43 cellular contexts compared by ENCODE assay signal in genomic region chrX:152798945-152799344, GRCh38. TPM values are rescaled to one million over a fixed set of nuclear protein-coding genes. Genes with fewer than 3 reads are reported as not detected.
"Had no signal": no experiment of that assay in that cellular context is flagged by ENCODE, and none has a peak within 500 bp of the region (broad histone marks: within the 10 kb centered on the region; RNA-seq: fewer than 3 reads in every experiment).

No MANE protein-coding gene starts in this region.

- H3K27me3 Mint-ChIP-seq: activated T-helper 17 cell treated with anti-CD3 and anti-CD28 coated beads, Interleukin-2, amount 50 U/mL, for 72 hours had no signal

- FAIRE-seq: bronchial epithelial cell had no signal

- H3K9me3 Mint-ChIP-seq: activated naive CD4-positive, alpha-beta T cell treated with anti-CD3 and anti-CD28 coated beads for 36 hours; activated naive CD4-positive, alpha-beta T cell treated with anti-CD3 and anti-CD28 coated beads, Interleukin-2, amount 10 ng/mL, durations not matched to agents 7 days and 5 days; activated naive CD4-positive, alpha-beta T cell treated with anti-CD3 and anti-CD28 coated beads, Interleukin-2, amount 50 U/mL, for 24 hours; activated naive CD4-positive, alpha-beta T cell treated with anti-CD3 and anti-CD28 coated beads, Interleukin-2, amount 50 U/mL, for 72 hours; activated naive CD8-positive, alpha-beta T cell treated with anti-CD3 and anti-CD28 coated beads for 36 hours; activated naive CD8-positive, alpha-beta T cell treated with anti-CD3 and anti-CD28 coated beads, Interleukin-2, amount 10 ng/mL, durations not matched to agents 7 days and 5 days; activated naive CD8-positive, alpha-beta T cell treated with anti-CD3 and anti-CD28 coated beads, Interleukin-2, amount 50 U/mL, for 24 hours; activated T-cell treated with anti-CD3 and anti-CD28 coated beads, Interleukin-2, amount 50 U/mL, for 24 hours; activated T-cell treated with anti-CD3 and anti-CD28 coated beads, Interleukin-2, amount 50 U/mL, for 4 hours; activated T-cell treated with anti-CD3 and anti-CD28 coated beads, Interleukin-2, amount 50 U/mL, for 72 hours; activated T-helper 1 cell treated with anti-CD3 and anti-CD28 coated beads, Interleukin-12 subunit alpha, Interleukin-12 subunit beta, Interleukin-2, Interleukin-4 antibody, amounts not matched to agents 30 ng/mL and 10 ng/mL and 1 ng/mL, durations not matched to agents 14 hours and 24 hours and 36 hours; activated T-helper 17 cell treated with anti-CD3 and anti-CD28 coated beads, Interleukin-2, amount 50 U/mL, for 72 hours; activated T-helper 2 cell treated with anti-CD3 and anti-CD28 coated beads, Interferon-gamma antibody, Interleukin-2, Interleukin-4, amounts not matched to agents 10 μg/mL and 5 μg/mL and 100 μg/mL, durations not matched to agents 14 hours and 24 hours and 36 hours; brain; central memory CD8-positive, alpha-beta T cell had no signal

- H3K4me1 Mint-ChIP-seq: activated naive CD4-positive, alpha-beta T cell treated with anti-CD3 and anti-CD28 coated beads, Interleukin-2, amount 10 ng/mL, durations not matched to agents 7 days and 5 days; activated naive CD4-positive, alpha-beta T cell treated with anti-CD3 and anti-CD28 coated beads, Interleukin-2, amount 50 U/mL, for 24 hours; activated naive CD8-positive, alpha-beta T cell treated with anti-CD3 and anti-CD28 coated beads for 36 hours; activated naive CD8-positive, alpha-beta T cell treated with anti-CD3 and anti-CD28 coated beads, Interleukin-2, amount 10 ng/mL, durations not matched to agents 7 days and 5 days; activated naive CD8-positive, alpha-beta T cell treated with anti-CD3 and anti-CD28 coated beads, Interleukin-2, amount 50 U/mL, for 24 hours; activated T-helper 17 cell treated with anti-CD3 and anti-CD28 coated beads, Interleukin-2, amount 50 U/mL, for 72 hours; brain; central memory CD8-positive, alpha-beta T cell had no signal

- H3K27me3 ChIP-seq: ascending aorta, body of pancreas, brain microvascular endothelial cell, cardiac muscle cell had no signal

- H3K4me3 ChIP-seq: adrenal gland, ascending aorta, body of pancreas, breast epithelium, cardiac muscle cell had no signal

- H3K27ac ChIP-seq: adrenal gland, ascending aorta, body of pancreas, brain microvascular endothelial cell, breast epithelium, cardiac muscle cell had no signal

- H3K36me3 Mint-ChIP-seq: activated naive CD4-positive, alpha-beta T cell treated with anti-CD3 and anti-CD28 coated beads, Interleukin-2, amount 10 ng/mL, durations not matched to agents 7 days and 5 days; activated naive CD4-positive, alpha-beta T cell treated with anti-CD3 and anti-CD28 coated beads, Interleukin-2, amount 50 U/mL, for 24 hours; activated naive CD4-positive, alpha-beta T cell treated with anti-CD3 and anti-CD28 coated beads, Interleukin-2, amount 50 U/mL, for 72 hours; activated naive CD8-positive, alpha-beta T cell; activated naive CD8-positive, alpha-beta T cell treated with anti-CD3 and anti-CD28 coated beads for 36 hours; activated naive CD8-positive, alpha-beta T cell treated with anti-CD3 and anti-CD28 coated beads, Interleukin-2, amount 10 ng/mL, durations not matched to agents 7 days and 5 days; brain had no signal

- H3K27ac Mint-ChIP-seq: activated naive CD4-positive, alpha-beta T cell treated with anti-CD3 and anti-CD28 coated beads for 36 hours; activated naive CD4-positive, alpha-beta T cell treated with anti-CD3 and anti-CD28 coated beads, Interleukin-2, amount 10 ng/mL, durations not matched to agents 7 days and 5 days; activated naive CD4-positive, alpha-beta T cell treated with anti-CD3 and anti-CD28 coated beads, Interleukin-2, amount 50 U/mL, for 24 hours; activated naive CD4-positive, alpha-beta T cell treated with anti-CD3 and anti-CD28 coated beads, Interleukin-2, amount 50 U/mL, for 72 hours; activated naive CD8-positive, alpha-beta T cell; activated naive CD8-positive, alpha-beta T cell treated with anti-CD3 and anti-CD28 coated beads for 36 hours; activated naive CD8-positive, alpha-beta T cell treated with anti-CD3 and anti-CD28 coated beads, Interleukin-2, amount 10 ng/mL, durations not matched to agents 7 days and 5 days; activated naive CD8-positive, alpha-beta T cell treated with anti-CD3 and anti-CD28 coated beads, Interleukin-2, amount 50 U/mL, for 24 hours; activated T-cell treated with anti-CD3 and anti-CD28 coated beads, Interleukin-2, amount 50 U/mL, for 24 hours; activated T-cell treated with anti-CD3 and anti-CD28 coated beads, Interleukin-2, amount 50 U/mL, for 72 hours; activated T-helper 1 cell treated with anti-CD3 and anti-CD28 coated beads, Interleukin-12 subunit alpha, Interleukin-12 subunit beta, Interleukin-2, Interleukin-4 antibody, amounts not matched to agents 30 ng/mL and 10 ng/mL and 1 ng/mL, durations not matched to agents 14 hours and 24 hours and 36 hours; activated T-helper 17 cell treated with anti-CD3 and anti-CD28 coated beads, Interleukin-2, amount 50 U/mL, for 72 hours; activated T-helper 2 cell treated with anti-CD3 and anti-CD28 coated beads, Interferon-gamma antibody, Interleukin-2, Interleukin-4, amounts not matched to agents 10 μg/mL and 5 μg/mL and 100 μg/mL, durations not matched to agents 14 hours and 24 hours and 36 hours; brain had no signal

- H3K4me1 ChIP-seq: adrenal gland, ascending aorta, body of pancreas, breast epithelium had no signal

- H3K4me3 Mint-ChIP-seq: activated naive CD4-positive, alpha-beta T cell treated with anti-CD3 and anti-CD28 coated beads for 36 hours; activated naive CD4-positive, alpha-beta T cell treated with anti-CD3 and anti-CD28 coated beads, Interleukin-2, amount 10 ng/mL, durations not matched to agents 7 days and 5 days; activated naive CD4-positive, alpha-beta T cell treated with anti-CD3 and anti-CD28 coated beads, Interleukin-2, amount 50 U/mL, for 24 hours; activated naive CD8-positive, alpha-beta T cell; activated naive CD8-positive, alpha-beta T cell treated with anti-CD3 and anti-CD28 coated beads for 36 hours; activated naive CD8-positive, alpha-beta T cell treated with anti-CD3 and anti-CD28 coated beads, Interleukin-2, amount 10 ng/mL, durations not matched to agents 7 days and 5 days; activated naive CD8-positive, alpha-beta T cell treated with anti-CD3 and anti-CD28 coated beads, Interleukin-2, amount 50 U/mL, for 24 hours; activated T-cell treated with anti-CD3 and anti-CD28 coated beads, Interleukin-2, amount 50 U/mL, for 24 hours; activated T-cell treated with anti-CD3 and anti-CD28 coated beads, Interleukin-2, amount 50 U/mL, for 4 hours; activated T-cell treated with anti-CD3 and anti-CD28 coated beads, Interleukin-2, amount 50 U/mL, for 72 hours; activated T-helper 1 cell treated with anti-CD3 and anti-CD28 coated beads, Interleukin-12 subunit alpha, Interleukin-12 subunit beta, Interleukin-2, Interleukin-4 antibody, amounts not matched to agents 30 ng/mL and 10 ng/mL and 1 ng/mL, durations not matched to agents 14 hours and 24 hours and 36 hours; activated T-helper 17 cell treated with anti-CD3 and anti-CD28 coated beads, Interleukin-2, amount 50 U/mL, for 72 hours; brain; central memory CD8-positive, alpha-beta T cell had no signal

- H3K9me3 ChIP-seq: adrenal gland, ascending aorta, body of pancreas, breast epithelium had no signal

- H3K36me3 ChIP-seq: adrenal gland, ascending aorta, brain microvascular endothelial cell, breast epithelium, cardiac muscle cell had no signal

- DNase-seq: activated effector memory CD4-positive, alpha-beta T cell treated with anti-CD3 and anti-CD28 coated beads, Interleukin-2, amount 50 U/mL, for 16 hours; activated effector memory CD4-positive, alpha-beta T cell treated with Interleukin-2 at 50 U/mL for 16 hours; activated gamma-delta T cell; activated gamma-delta T cell treated with Interleukin-2 at 50 U/mL for 16 hours; activated naive CD4-positive, alpha-beta T cell; activated naive CD4-positive, alpha-beta T cell treated with anti-CD3 and anti-CD28 coated beads for 36 hours; activated naive CD4-positive, alpha-beta T cell treated with anti-CD3 and anti-CD28 coated beads, Interleukin-2, amount 10 ng/mL, durations not matched to agents 7 days and 5 days; activated naive CD4-positive, alpha-beta T cell treated with anti-CD3 and anti-CD28 coated beads, Interleukin-2, amount 50 U/mL, for 16 hours; activated naive CD4-positive, alpha-beta T cell treated with Interleukin-2 at 50 U/mL for 16 hours; activated naive CD8-positive, alpha-beta T cell treated with anti-CD3 and anti-CD28 coated beads for 36 hours; activated naive CD8-positive, alpha-beta T cell treated with anti-CD3 and anti-CD28 coated beads, Interleukin-2, amount 10 ng/mL, durations not matched to agents 7 days and 5 days; activated naive CD8-positive, alpha-beta T cell treated with anti-CD3 and anti-CD28 coated beads, Interleukin-2, amount 50 U/mL, for 24 hours; activated T-cell treated with anti-CD3 and anti-CD28 coated beads, Interleukin-2, amount 50 U/mL, for 1 hour; activated T-cell treated with anti-CD3 and anti-CD28 coated beads, Interleukin-2, amount 50 U/mL, for 24 hours; activated T-cell treated with anti-CD3 and anti-CD28 coated beads, Interleukin-2, amount 50 U/mL, for 4 hours; activated T-cell treated with anti-CD3 and anti-CD28 coated beads, Interleukin-2, amount 50 U/mL, for 48 hours; activated T-cell treated with anti-CD3 and anti-CD28 coated beads, Interleukin-2, amount 50 U/mL, for 72 hours; adrenal gland; amniotic stem cell; amygdala; anterior cingulate cortex; aorta; body of pancreas; brain microvascular endothelial cell; caudate nucleus; central memory CD4-positive, alpha-beta T cell; cerebellar nuclear complex had no signal

RNA-seq across cellular contexts. Expression of gene MAGEA6, which starts 29.5 kb away (rescaled TPM):
- total RNA-seq: activated naive CD4-positive, alpha-beta T cell treated with anti-CD3 and anti-CD28 coated beads for 36 hours; activated naive CD4-positive, alpha-beta T cell treated with anti-CD3 and anti-CD28 coated beads, Interleukin-2, amount 50 U/mL, for 72 hours; activated naive CD8-positive, alpha-beta T cell treated with anti-CD3 and anti-CD28 coated beads for 36 hours; activated naive CD8-positive, alpha-beta T cell treated with anti-CD3 and anti-CD28 coated beads, Interleukin-2, amount 10 ng/mL, durations not matched to agents 7 days and 5 days; activated T-cell treated with anti-CD3 and anti-CD28 coated beads, Interleukin-2, amount 50 U/mL, for 4 hours; activated T-cell treated with anti-CD3 and anti-CD28 coated beads, Interleukin-2, amount 50 U/mL, for 72 hours; activated T-helper 1 cell treated with anti-CD3 and anti-CD28 coated beads, Interleukin-12 subunit alpha, Interleukin-12 subunit beta, Interleukin-2, Interleukin-4 antibody, amounts not matched to agents 30 ng/mL and 10 ng/mL and 1 ng/mL, durations not matched to agents 14 hours and 24 hours and 36 hours; activated T-helper 17 cell treated with anti-CD3 and anti-CD28 coated beads, Interleukin-2, amount 50 U/mL, for 72 hours; activated T-helper 2 cell treated with anti-CD3 and anti-CD28 coated beads, Interferon-gamma antibody, Interleukin-2, Interleukin-4, amounts not matched to agents 10 μg/mL and 5 μg/mL and 100 μg/mL, durations not matched to agents 14 hours and 24 hours and 36 hours; aorta; ascending aorta; body of pancreas; breast epithelium; bronchial epithelial cell; cardiac muscle cell; cardiac septum; cerebellum; chondrocyte had no signal
- polyA plus RNA-seq: adipose tissue, adrenal gland, aorta, cardiac muscle cell had no signal

RNA-seq across cellular contexts. Expression of gene CSAG3, which starts 39.9 kb away (rescaled TPM):
- total RNA-seq: activated naive CD4-positive, alpha-beta T cell treated with anti-CD3 and anti-CD28 coated beads, Interleukin-2, amount 50 U/mL, for 72 hours; activated naive CD8-positive, alpha-beta T cell treated with anti-CD3 and anti-CD28 coated beads for 36 hours; activated naive CD8-positive, alpha-beta T cell treated with anti-CD3 and anti-CD28 coated beads, Interleukin-2, amount 10 ng/mL, durations not matched to agents 7 days and 5 days; activated T-cell treated with anti-CD3 and anti-CD28 coated beads, Interleukin-2, amount 50 U/mL, for 4 hours; activated T-helper 2 cell treated with anti-CD3 and anti-CD28 coated beads, Interferon-gamma antibody, Interleukin-2, Interleukin-4, amounts not matched to agents 10 μg/mL and 5 μg/mL and 100 μg/mL, durations not matched to agents 14 hours and 24 hours and 36 hours; adrenal gland; aorta; ascending aorta; body of pancreas; breast epithelium; bronchial epithelial cell; cardiac muscle cell; cardiac septum; cerebellum; chondrocyte had no signal
- polyA plus RNA-seq: adipose tissue, adrenal gland, aorta, cardiac muscle cell had no signal

RNA-seq across cellular contexts. Expression of gene MAGEA2, which starts 45.3 kb away (rescaled TPM):
- total RNA-seq: activated naive CD4-positive, alpha-beta T cell treated with anti-CD3 and anti-CD28 coated beads for 36 hours; activated naive CD4-positive, alpha-beta T cell treated with anti-CD3 and anti-CD28 coated beads, Interleukin-2, amount 50 U/mL, for 72 hours; activated naive CD8-positive, alpha-beta T cell treated with anti-CD3 and anti-CD28 coated beads for 36 hours; activated naive CD8-positive, alpha-beta T cell treated with anti-CD3 and anti-CD28 coated beads, Interleukin-2, amount 10 ng/mL, durations not matched to agents 7 days and 5 days; activated T-cell treated with anti-CD3 and anti-CD28 coated beads, Interleukin-2, amount 50 U/mL, for 4 hours; activated T-cell treated with anti-CD3 and anti-CD28 coated beads, Interleukin-2, amount 50 U/mL, for 72 hours; activated T-helper 1 cell treated with anti-CD3 and anti-CD28 coated beads, Interleukin-12 subunit alpha, Interleukin-12 subunit beta, Interleukin-2, Interleukin-4 antibody, amounts not matched to agents 30 ng/mL and 10 ng/mL and 1 ng/mL, durations not matched to agents 14 hours and 24 hours and 36 hours; activated T-helper 17 cell treated with anti-CD3 and anti-CD28 coated beads, Interleukin-2, amount 50 U/mL, for 72 hours; activated T-helper 2 cell treated with anti-CD3 and anti-CD28 coated beads, Interferon-gamma antibody, Interleukin-2, Interleukin-4, amounts not matched to agents 10 μg/mL and 5 μg/mL and 100 μg/mL, durations not matched to agents 14 hours and 24 hours and 36 hours; adrenal gland; aorta; ascending aorta; body of pancreas; breast epithelium; bronchial epithelial cell; cardiac muscle cell; cardiac septum; cerebellum; chondrocyte had no signal
- polyA plus RNA-seq: adipose tissue, adrenal gland, aorta had no signal
